7 cellular contexts compared by ENCODE assay signal in genomic region chr12:6201199-6201608, GRCh38. TPM values are rescaled to one million over a fixed set of nuclear protein-coding genes. Genes with fewer than 3 reads are reported as not detected.
DNase-seq lines count a peak whose midpoint lies in the region; ATAC-seq and TF ChIP-seq lines count a peak whose summit lies in the region.

No MANE protein-coding gene starts in this region.

- H3K9me3 ChIP-seq in RWPE2 (ENCODE audit: severe bottlenecking), result no peaks in the 10 kb centered on the region

- DNase-seq in HT-29 (ENCODE audit: low spot score) (peak; percentile 83), RWPE2 (ENCODE audit: low spot score) (no peak), fibroblast of pulmonary artery (ENCODE audit: low read depth) (no peak), pons (ENCODE audit: low spot score) (peak; percentile 52), inferior parietal cortex (ENCODE audit: extremely low spot score) (no peak), HCEC 1CT (no peak)

- H3K4me1 ChIP-seq in RWPE2 (ENCODE audit: insufficient read depth, poor library complexity, severe bottlenecking), result peaks cover 46% of the 10 kb centered on the region

- no peaks in the 10 kb centered on the region for H3K27me3 ChIP-seq in RWPE2 (ENCODE audit: insufficient read depth, poor library complexity, severe bottlenecking)

- H3K36me3 ChIP-seq in RWPE2 (ENCODE audit: low read depth), result peaks cover 49% of the 10 kb centered on the region

- H3K4me3 ChIP-seq in RWPE2 (ENCODE audit: severe bottlenecking) (peak overlapping the region; percentile 71), fibroblast of pulmonary artery (replicated peaks; ENCODE audit: low read depth, low read length) (peak overlapping the region; percentile 69)

- H3K27ac ChIP-seq in RWPE2 (ENCODE audit: poor library complexity, severe bottlenecking), result peak overlapping the region; percentile 76

- ATAC-seq in RWPE2 (ENCODE audit: low read depth) (peak; percentile 72), HG02970 (IDR thresholded peaks at IDR 0.05; ENCODE audit: low FRiP score, unreplicated experiment) (no peak)

- TF ChIP-seq CTCF in RWPE2 (IDR thresholded peaks at IDR 0.05; ENCODE audit: poor library complexity, severe bottlenecking) (no peak), fibroblast of pulmonary artery (IDR thresholded peaks at IDR 0.05; ENCODE audit: low read length, missing control alignments) (no peak)

RNA-seq across cellular contexts. Expression of gene CD9, which starts 1.0 kb away (rescaled TPM):
- 164 and 169 TPM in 2 replicates for total RNA-seq in HT-29 (2014; rRNA removed; shearing (Covaris generic))

Comparison
In these comparisons a context has a peak if more than half of its experiments do, and no peak if none do; other contexts are left out.
1. DNase-seq: peak in HT-29 (single experiment) and pons (single experiment); none in RWPE2 (single experiment), fibroblast of pulmonary artery (single experiment), inferior parietal cortex (single experiment) and HCEC 1CT (single experiment).